ENCODE assay signal across 1 cellular context in genomic region chr10:75229961-75230360, GRCh38.
TF ChIP-seq lines count a peak whose summit lies in the region.

No MANE protein-coding gene starts in this region.

TF ChIP-seq in endothelial cell of umbilical vein, 7 proteins besides CTCF, POLR2A, EP300 and RAD21:
- TF ChIP-seq FOS (IDR thresholded peaks at IDR 0.05; ENCODE audit: borderline replicate concordance, insufficient read depth, low read length) (peak; percentile 39), MYC (IDR thresholded peaks at IDR 0.05; ENCODE audit: low read depth, low read length) (no peak), JUN (IDR thresholded peaks at IDR 0.05; ENCODE audit: borderline replicate concordance, insufficient read depth, insufficient read length, low read depth) (no peak)
